1 cellular context compared by ENCODE assay signal in genomic region chr1:46112108-46112507, GRCh38.
TF ChIP-seq lines count a peak whose summit lies in the region.

No MANE protein-coding gene starts in this region.

TF ChIP-seq in HepG2, 621 proteins besides CTCF, POLR2A, EP300 and RAD21:
- TF ChIP-seq HDAC6 (IDR thresholded peaks at IDR 0.05; ENCODE audit: low read depth, low read length) (no peak), CEBPB (IDR thresholded peaks at IDR 0.05; ENCODE audit: borderline replicate concordance, low read depth, low read length) (peak; percentile 80), CEBPG (CRISPR knock-in tag; IDR thresholded peaks at IDR 0.05) (peak; percentile 24; the same call in 1 of the 2 replicates), ZNF441 (CRISPR knock-in tag; IDR thresholded peaks at IDR 0.05; ENCODE audit: borderline replicate concordance) (no peak)
